20 cellular contexts compared by ENCODE assay signal in genomic region chr9:122058051-122058450, GRCh38. TPM values are rescaled to one million over a fixed set of nuclear protein-coding genes. Genes with fewer than 3 reads are reported as not detected.
DNase-seq lines count a peak whose midpoint lies in the region; ATAC-seq and TF ChIP-seq lines count a peak whose summit lies in the region.
"Had no signal": no experiment of that assay in that cellular context is flagged by ENCODE, and none has a peak within 500 bp of the region (broad histone marks: within the 10 kb centered on the region; RNA-seq: fewer than 3 reads in every experiment).

No MANE protein-coding gene starts in this region.

- WGBS in lower leg skin, 2 donors: 48 to 59% methylated on average over 4 of the region's 4 CpGs

- TF ChIP-seq CTCF in WERI-Rb-1 (IDR thresholded peaks at IDR 0.05; ENCODE audit: low read depth, low read length) (no peak), lower leg skin (IDR thresholded peaks at IDR 0.05) (no peak)

- no peaks in the 10 kb centered on the region for H3K36me3 ChIP-seq in WERI-Rb-1
- H3K36me3 ChIP-seq: HAP-1, SJCRH30 had no signal

- ATAC-seq in HG03469 (IDR thresholded peaks at IDR 0.05; ENCODE audit: unreplicated experiment) (no peak), HG03159 (IDR thresholded peaks at IDR 0.05; ENCODE audit: unreplicated experiment) (no peak)
- ATAC-seq: PC-3, Right ventricle myocardium inferior had no signal

- peak overlapping the region; percentile 14; the same call in 1 of the 2 replicates for H3K27ac ChIP-seq in WERI-Rb-1

- intact Hi-C loops in head of caudate nucleus (cut with DNase I): no loop called here
- intact Hi-C loops in lower leg skin (cut with DNase I; ENCODE audit: low total_unique reads): no loop called here

- no peak for TF ChIP-seq POLR2A in lower leg skin (IDR thresholded peaks at IDR 0.05)

- no peak overlapping the region for H3K4me3 ChIP-seq in WERI-Rb-1 (ENCODE audit: low read depth, low read length)
- H3K4me3 ChIP-seq in lower leg skin (ENCODE audit: low read depth, poor library complexity, severe bottlenecking): no peak overlapping the region
- H3K4me3 ChIP-seq: HAP-1, SJCRH30 had no signal

- peak; percentile 41 for DNase-seq in D341Med (ENCODE audit: low spot score)
- DNase-seq in WERI-Rb-1: peak; percentile 66
- peak in 36 of 42 donors; percentile 20 to 86 (median 59) for DNase-seq in head of caudate nucleus
- peak; percentile 72 for DNase-seq in putamen (ENCODE audit: low spot score)
- no peak for DNase-seq in lower leg skin (ENCODE audit: low spot score in 2 of 2)
- DNase-seq: AML-193; C1 segment of cervical spinal cord; CD4-positive, alpha-beta memory T cell; COR-L47; GOT3; NCI-H1048; NCI-H187; NCI-H2107; NCI-H446 treated with DMSO at 0.1 percent for 48 hours; PC-3 had no signal

- H3K27me3 ChIP-seq in WERI-Rb-1 (ENCODE audit: insufficient read depth, low read depth, severe bottlenecking): no peaks in the 10 kb centered on the region
- H3K27me3 ChIP-seq: SJCRH30 had no signal

- no peaks in the 10 kb centered on the region for H3K9me3 ChIP-seq in WERI-Rb-1 (ENCODE audit: severe bottlenecking)
- H3K9me3 ChIP-seq: HAP-1, SJCRH30 had no signal

RNA-seq across cellular contexts. Expression of gene TTLL11, which starts 35.1 kb away (rescaled TPM):
- total RNA-seq in lower leg skin: 10 to 100 TPM in 1 of 4 donors, 1 to 10 TPM in 3; 9.1 to 14.6 (median 9.7) TPM

Comparison
In these comparisons a context has a peak if more than half of its experiments do, and no peak if none do; other contexts are left out.
1. DNase-seq: peak in D341Med (single experiment), WERI-Rb-1 (single experiment), head of caudate nucleus (36 of 42) and putamen (single experiment); none in lower leg skin (0 of 2).